Comparison of ENCODE assay signal across 6 cellular contexts in genomic region chrX:92090756-92091155, GRCh38.
DNase-seq lines count a peak whose midpoint lies in the region; FAIRE-seq and TF ChIP-seq lines count a peak whose summit lies in the region.
"Not testable (repeated sequence)": the region's sequence is repeated elsewhere in the genome, so short reads cannot be mapped to it uniquely, and the experiment has no call there.

No MANE protein-coding gene starts in this region.

- H3K4me2 ChIP-seq in H1 (ENCODE audit: insufficient read depth in 1 of 2, low read depth in 2 of 2, low read length in 2 of 2); keratinocyte (ENCODE audit: control insufficient read depth, extremely low read depth, insufficient read depth, low read depth, low read length); smooth muscle cell: not testable (repeated sequence)

- POLR2A ChIA-PET in A673 (lab: Charles Lee; ENCODE audit: low non-redundant PET); H1 (lab: Charles Lee; ENCODE audit: partially characterized antibody): not testable (repeated sequence)

- not testable (repeated sequence) for H4K5ac ChIP-seq in H1 (ENCODE audit: insufficient read length, low read depth, low read length)

- WGBS in H1 (ENCODE audit: extremely low coverage in 1 of 2, insufficient coverage in 1 of 2, insufficient read length in 1 of 2, insufficient replicate concordance in 2 of 2, low coverage in 1 of 2, low lambda C conversion rate in 2 of 2, missing lambda C conversion rate in 1 of 2), 2 experiments: 53% methylated on average over 2 of the region's 2 CpGs; no CpG with 5 or more reads in 1 of the 2 experiments
- WGBS in smooth muscle cell (ENCODE audit: low lambda C conversion rate): 55% methylated on average over 2 of the region's 2 CpGs

- not testable (repeated sequence) for H3K14ac ChIP-seq in H1 (ENCODE audit: insufficient read length)

- TF ChIP-seq RAD21 in H1 (IDR thresholded peaks at IDR 0.05 in 1 of 2, conservative IDR thresholded peaks at IDR 0.05 in 1 of 2; ENCODE audit: low read depth in 2 of 2, low read length in 2 of 2): not testable (repeated sequence)

- H3K4me3 ChIP-seq in A673 (ENCODE audit: low read depth, low read length, poor library complexity, severe bottlenecking); H1 (ENCODE audit: extremely low read depth in 1 of 4, insufficient read depth in 2 of 4, low read depth in 3 of 4, low read length in 4 of 4); keratinocyte (ENCODE audit: control insufficient read depth in 2 of 3, extremely low read depth in 1 of 3, insufficient read depth in 2 of 3, low read depth in 1 of 3, low read length in 3 of 3); smooth muscle cell: not testable (repeated sequence)

- not testable (repeated sequence) for H3K79me1 ChIP-seq in H1 (ENCODE audit: low read depth, low read length)

- in situ Hi-C loops in SK-MEL-5 (cut with HindIII; ENCODE audit: low pct_unique_long_range_greater_than_20kb, low sequenced_read_pairs): not testable (repeated sequence)

- FAIRE-seq in GM19239 (lab: Jason Lieb, UNC) (peak; percentile 39), H1 (lab: Jason Lieb, UNC) (peak; percentile 28), keratinocyte (lab: Jason Lieb, UNC) (peak; percentile 61)

- H3K79me2 ChIP-seq in H1 (ENCODE audit: control insufficient read depth in 1 of 2, insufficient read depth in 2 of 2, low read length in 2 of 2); keratinocyte (ENCODE audit: control insufficient read depth, insufficient read depth, low read length); smooth muscle cell (ENCODE audit: low read depth): not testable (repeated sequence)

- H3K56ac ChIP-seq in H1 (replicated peaks; ENCODE audit: insufficient read length, low read depth, low read length): not testable (repeated sequence)

- not testable (repeated sequence) for H3K27ac ChIP-seq in A673 (ENCODE audit: low read depth, low read length, poor library complexity, severe bottlenecking); H1 (ENCODE audit: low read depth, low read length); keratinocyte (ENCODE audit: control insufficient read depth, insufficient read depth, low read length)
- H3K27ac ChIP-seq in smooth muscle cell (ENCODE audit: low read depth): peak overlapping the region; percentile 78

- intact Hi-C loops in A673 (cut with micrococcal nuclease; ENCODE audit: unreplicated experiment): not testable (repeated sequence)

- H3K27me3 ChIP-seq in A673 (replicated peaks; ENCODE audit: insufficient read depth, low read depth, low read length, poor library complexity); H1 (replicated peaks in 1 of 4; ENCODE audit: control insufficient read depth in 3 of 4, extremely low read depth in 1 of 4, insufficient read depth in 3 of 4, low read length in 3 of 4); keratinocyte (ENCODE audit: control insufficient read depth, extremely low read depth, insufficient read depth, low read length); smooth muscle cell (ENCODE audit: low read depth): not testable (repeated sequence)

- TF ChIP-seq EP300 in H1 (IDR thresholded peaks at IDR 0.05; ENCODE audit: borderline replicate concordance in 1 of 2, low read depth in 2 of 2, low read length in 2 of 2): not testable (repeated sequence)

- not testable (repeated sequence) for H3K4ac ChIP-seq in H1 (replicated peaks; ENCODE audit: insufficient read length, low read depth, low read length)

- not testable (repeated sequence) for TF ChIP-seq POLR2A in H1 (IDR thresholded peaks at IDR 0.05; ENCODE audit: control extremely low read depth in 1 of 2, low read depth in 2 of 2, low read length in 2 of 2)

- H3K18ac ChIP-seq in H1 (ENCODE audit: extremely low read depth, low read length): not testable (repeated sequence)

- not testable (repeated sequence) for H2BK15ac ChIP-seq in H1 (ENCODE audit: low read length)

- H4K8ac ChIP-seq in H1 (ENCODE audit: extremely low read depth, insufficient read depth, low read length): not testable (repeated sequence)

- not testable (repeated sequence) for H3K4me1 ChIP-seq in A673 (ENCODE audit: insufficient read depth, low read length, poor library complexity, severe bottlenecking); H1 (replicated peaks in 1 of 4; ENCODE audit: control insufficient read depth in 3 of 4, insufficient read depth in 4 of 4, low read length in 3 of 4); keratinocyte (ENCODE audit: control insufficient read depth, extremely low read depth, insufficient read depth, low read length); smooth muscle cell (ENCODE audit: low read depth)

- DNase-seq in A673 (ENCODE audit: low spot score): peak; percentile 49
- not testable (repeated sequence) for DNase-seq in GM19239 (ENCODE audit: insufficient read length, low spot score); H1 (ENCODE audit: low read depth in 1 of 2, low spot score in 2 of 2); keratinocyte (ENCODE audit: low read depth, low spot score); smooth muscle cell (lab: John Stamatoyannopoulos, UW; ENCODE audit: unreplicated experiment)
- DNase-seq in SK-MEL-5 (ENCODE audit: low read depth, low spot score): peak; percentile 76

- H3K9me3 ChIP-seq in A673 (ENCODE audit: low read depth, low read length, poor library complexity, severe bottlenecking); H1 (ENCODE audit: insufficient read depth in 2 of 2, low read depth in 1 of 2, low read length in 1 of 2); keratinocyte (ENCODE audit: control insufficient read depth, low read depth, low read length); smooth muscle cell (replicated peaks; ENCODE audit: low read depth): not testable (repeated sequence)

- H4K91ac ChIP-seq in H1 (replicated peaks; ENCODE audit: insufficient read length, low read length): not testable (repeated sequence)

- not testable (repeated sequence) for H2BK5ac ChIP-seq in H1 (ENCODE audit: low read depth, low read length)

- H3K9ac ChIP-seq in H1 (replicated peaks in 1 of 4; ENCODE audit: extremely low read depth in 1 of 4, low read depth in 3 of 4, low read length in 3 of 4); keratinocyte (ENCODE audit: control insufficient read depth, extremely low read depth, insufficient read depth, low read length): not testable (repeated sequence)
- H3K9ac ChIP-seq in smooth muscle cell (ENCODE audit: low read depth): peak overlapping the region; percentile 29

- not testable (repeated sequence) for H2BK12ac ChIP-seq in H1 (ENCODE audit: low read depth, low read length)

- not testable (repeated sequence) for BruUV-seq in A673 (replicated peaks; lab: Mats Ljungman, UMichigan)

- not testable (repeated sequence) for H2AK5ac ChIP-seq in H1 (ENCODE audit: low read depth, low read length)

- not testable (repeated sequence) for H3K9me1 ChIP-seq in keratinocyte (ENCODE audit: control insufficient read depth, extremely low read depth, insufficient read depth, low read length)

- dilution Hi-C loops in keratinocyte (cut with MboI; ENCODE audit: extremely low pct_ligation_motif_present, low sequenced_read_pairs): not testable (repeated sequence)

- not testable (repeated sequence) for TF ChIP-seq CTCF in A673 (conservative IDR thresholded peaks at IDR 0.05; ENCODE audit: low read depth, low read length); H1 (IDR thresholded peaks at IDR 0.05; ENCODE audit: control extremely low read depth in 1 of 3, insufficient read depth in 1 of 3, low read depth in 1 of 3, low read length in 3 of 3); keratinocyte (optimal IDR thresholded peaks at IDR 0.05 in 1 of 3, IDR thresholded peaks at IDR 0.05 in 1 of 3, conservative IDR thresholded peaks at IDR 0.05 in 1 of 3; ENCODE audit: extremely low read depth in 1 of 3, insufficient read depth in 2 of 3, low read length in 3 of 3); smooth muscle cell (IDR thresholded peaks at IDR 0.05; ENCODE audit: borderline replicate concordance, insufficient read depth, poor library complexity, severe bottlenecking)

- H3F3A ChIP-seq in smooth muscle cell (ENCODE audit: low read depth): not testable (repeated sequence)

- not testable (repeated sequence) for H2BK120ac ChIP-seq in H1 (replicated peaks; ENCODE audit: low read depth, low read length)

- not testable (repeated sequence) for H2AFZ ChIP-seq in H1 (ENCODE audit: low read length); keratinocyte (ENCODE audit: control insufficient read depth, low read length); smooth muscle cell (ENCODE audit: low read depth)

- H2BK20ac ChIP-seq in H1 (ENCODE audit: low read length): not testable (repeated sequence)

- H4K20me1 ChIP-seq in H1 (replicated peaks in 1 of 2; ENCODE audit: control insufficient read depth in 1 of 2, insufficient read depth in 2 of 2, low read length in 2 of 2); keratinocyte (ENCODE audit: control insufficient read depth, extremely low read depth, insufficient read depth, low read length); smooth muscle cell (ENCODE audit: low read depth): not testable (repeated sequence)

- H3K23me2 ChIP-seq in H1 (ENCODE audit: low read depth, low read length): not testable (repeated sequence)

- H3K23ac ChIP-seq in H1 (ENCODE audit: insufficient read length): not testable (repeated sequence)

- CTCF ChIA-PET in A673 (lab: Charles Lee); H1 (lab: Charles Lee; ENCODE audit: partially characterized antibody): not testable (repeated sequence)

- H3K36me3 ChIP-seq in A673 (ENCODE audit: insufficient read depth, low read length, poor library complexity, severe bottlenecking); H1 (ENCODE audit: control insufficient read depth in 2 of 4, insufficient read depth in 4 of 4, low read length in 3 of 4); keratinocyte (ENCODE audit: control insufficient read depth in 2 of 2, extremely low read depth in 1 of 2, insufficient read depth in 2 of 2, low read length in 2 of 2); smooth muscle cell (ENCODE audit: low read depth): not testable (repeated sequence)
